In the genomic region with DNA sequence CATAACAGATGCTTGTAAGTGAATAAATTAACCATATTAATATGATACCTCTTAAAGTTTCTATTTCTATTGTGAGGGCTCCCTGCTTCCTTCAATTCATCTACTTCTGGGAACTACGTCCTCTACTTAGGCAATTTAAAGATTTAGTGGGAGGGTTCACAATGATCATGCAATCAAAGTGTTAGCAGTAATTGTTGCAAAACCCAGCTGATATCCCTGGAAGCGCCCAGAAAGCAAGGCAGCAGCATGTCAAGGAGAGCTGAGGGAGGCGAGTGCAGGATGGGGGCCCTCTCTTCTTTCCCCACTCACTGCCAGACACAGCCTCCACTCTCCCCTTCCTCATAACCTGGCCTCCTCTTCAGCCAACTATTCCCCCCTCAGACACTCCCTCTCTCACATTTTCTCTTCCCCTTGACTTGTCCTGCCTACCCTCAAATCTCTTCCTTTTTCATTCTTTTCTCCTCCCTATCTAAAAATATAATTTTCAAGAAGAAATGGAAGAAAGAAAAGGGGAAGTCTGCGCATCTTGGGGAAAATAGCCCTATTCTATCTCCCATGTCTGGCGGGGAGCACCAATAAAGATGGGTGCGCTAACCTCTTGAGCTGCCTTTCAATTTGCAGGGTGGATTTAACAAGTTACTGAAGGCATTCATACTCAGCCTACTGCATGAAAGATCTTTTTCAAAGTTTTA, we compare ENCODE assay signal across 18 cellular contexts. TPM values are rescaled to one million over a fixed set of nuclear protein-coding genes. Genes with fewer than 3 reads are reported as not detected.
"Had no signal": no experiment of that assay in that cellular context is flagged by ENCODE, and none has a peak within 500 bp of the region (broad histone marks: within the 10 kb centered on the region; RNA-seq: fewer than 3 reads in every experiment).

No MANE protein-coding gene starts in this region.

- DNase-seq: activated CD4-positive, alpha-beta T cell treated with anti-CD3 and anti-CD28 coated beads for 1 hour; activated CD4-positive, alpha-beta T cell treated with anti-CD3 and anti-CD28 coated beads, Interleukin-2, amount 50 U/mL, for 48 hours; activated naive CD4-positive, alpha-beta T cell treated with Interleukin-2 at 50 U/mL for 16 hours; activated naive CD8-positive, alpha-beta T cell treated with anti-CD3 and anti-CD28 coated beads, Interleukin-2, amount 50 U/mL, for 24 hours; caudate nucleus; ovary; spleen; T-helper 9 cell had no signal

- H3K4me3 ChIP-seq: coronary artery, esophagus muscularis mucosa, neural progenitor cell, ovary, spleen had no signal

- H3K27ac Mint-ChIP-seq: activated T-helper 17 cell treated with anti-CD3 and anti-CD28 coated beads, Interleukin-2, amount 50 U/mL, for 72 hours; neural progenitor cell had no signal

- H3K27me3 ChIP-seq: esophagus muscularis mucosa, neural progenitor cell, ovary, spleen had no signal

- H3K9me3 ChIP-seq: ovary had no signal

- H3K4me1 ChIP-seq: neural progenitor cell, spleen had no signal

- H3K4me2 ChIP-seq: neural progenitor cell had no signal

- H3K27ac ChIP-seq: coronary artery, esophagus muscularis mucosa, neural progenitor cell, spleen had no signal

- H3K36me3 ChIP-seq: esophagus muscularis mucosa, neural progenitor cell, ovary, spleen had no signal

- H3K9ac ChIP-seq: neural progenitor cell had no signal

- H2AFZ ChIP-seq: neural progenitor cell had no signal

- H3K4me3 Mint-ChIP-seq: activated naive CD8-positive, alpha-beta T cell treated with anti-CD3 and anti-CD28 coated beads, Interleukin-2, amount 50 U/mL, for 24 hours; activated T-helper 17 cell treated with anti-CD3 and anti-CD28 coated beads, Interleukin-2, amount 50 U/mL, for 72 hours; neural progenitor cell had no signal

RNA-seq across cellular contexts. Expression of gene TMEM212, which starts 6.6 kb away (rescaled TPM):
- total RNA-seq: activated T-helper 17 cell treated with anti-CD3 and anti-CD28 coated beads, Interleukin-2, amount 50 U/mL, for 72 hours; esophagus muscularis mucosa; fibroblast of villous mesenchyme; lower leg skin; myocyte; pulmonary artery endothelial cell; sciatic nerve; spleen had no signal
- polyA plus RNA-seq: ovary, spleen, thymus had no signal
